ENCODE assay signal across 1 cellular context in the genomic region with DNA sequence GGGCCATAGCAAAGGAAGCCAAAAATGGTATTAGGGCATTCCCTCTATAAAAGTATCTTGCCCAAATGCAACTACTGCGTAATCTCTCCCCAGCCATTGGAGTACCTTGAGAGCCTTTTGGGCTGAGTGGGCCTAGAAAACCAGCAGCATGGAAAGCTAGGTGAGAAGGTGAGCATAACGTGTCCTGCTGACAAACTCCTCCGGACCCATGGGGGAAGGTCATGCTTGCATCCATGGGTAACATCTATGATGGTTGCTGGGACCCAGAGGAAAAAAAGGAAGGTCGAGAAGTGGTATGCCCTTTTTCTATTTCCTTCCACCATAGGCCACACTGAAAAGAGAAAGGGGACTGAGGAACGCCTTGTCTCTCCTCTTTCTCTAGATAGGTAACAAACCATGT.
TF ChIP-seq lines count a peak whose summit lies in the region.

No MANE protein-coding gene starts in this region.

TF ChIP-seq in IMR-90, 13 proteins besides CTCF, POLR2A, EP300 and RAD21:
- TF ChIP-seq, protein P1, sequence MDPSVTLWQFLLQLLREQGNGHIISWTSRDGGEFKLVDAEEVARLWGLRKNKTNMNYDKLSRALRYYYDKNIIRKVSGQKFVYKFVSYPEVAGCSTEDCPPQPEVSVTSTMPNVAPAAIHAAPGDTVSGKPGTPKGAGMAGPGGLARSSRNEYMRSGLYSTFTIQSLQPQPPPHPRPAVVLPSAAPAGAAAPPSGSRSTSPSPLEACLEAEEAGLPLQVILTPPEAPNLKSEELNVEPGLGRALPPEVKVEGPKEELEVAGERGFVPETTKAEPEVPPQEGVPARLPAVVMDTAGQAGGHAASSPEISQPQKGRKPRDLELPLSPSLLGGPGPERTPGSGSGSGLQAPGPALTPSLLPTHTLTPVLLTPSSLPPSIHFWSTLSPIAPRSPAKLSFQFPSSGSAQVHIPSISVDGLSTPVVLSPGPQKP (IDR thresholded peaks at IDR 0.05; ENCODE audit: borderline replicate concordance, low read depth, low read length) = no peak
- no peak for TF ChIP-seq CHD1 (IDR thresholded peaks at IDR 0.05; ENCODE audit: low read depth, low read length)
- TF ChIP-seq RFX5 (IDR thresholded peaks at IDR 0.05; ENCODE audit: low read depth, low read length) = no peak
- no peak for TF ChIP-seq RCOR1 (IDR thresholded peaks at IDR 0.05; ENCODE audit: insufficient replicate concordance, low read length)
- TF ChIP-seq CEBPB (IDR thresholded peaks at IDR 0.05; ENCODE audit: low read depth, low read length) = no peak
- no peak for TF ChIP-seq FOS (IDR thresholded peaks at IDR 0.05; ENCODE audit: low read depth, low read length)
- TF ChIP-seq NFE2L2 (IDR thresholded peaks at IDR 0.05; ENCODE audit: low read depth, low read length) = no peak
